Comparison of ENCODE assay signal across 2 cellular contexts in genomic region chr22:29603358-29604191, GRCh38.
TF ChIP-seq lines count a peak whose summit lies in the region.

NF2 (plus strand) TSS chr22:29603633; CDS start chr22:29603999, 366 bp downstream.

TF ChIP-seq in IMR-90, 13 proteins besides CTCF, POLR2A, EP300 and RAD21 (continued from another document):
- TF ChIP-seq USF2 (IDR thresholded peaks at IDR 0.05; ENCODE audit: low read depth, low read length) = peak; percentile 75
- TF ChIP-seq CEBPB (IDR thresholded peaks at IDR 0.05; ENCODE audit: low read depth, low read length) = 0 out of 2 replicates have a peak, but pooled peaks have one; percentile 8
- TF ChIP-seq BHLHE40 (IDR thresholded peaks at IDR 0.05; ENCODE audit: low read depth, low read length) = no peak
- peak; percentile 89; the same call in 1 of the 2 replicates for TF ChIP-seq MXI1 (IDR thresholded peaks at IDR 0.05; ENCODE audit: borderline replicate concordance, low read depth, low read length)
- peak; percentile 98 for TF ChIP-seq MAZ (IDR thresholded peaks at IDR 0.05; ENCODE audit: borderline replicate concordance, low read depth, low read length)
- TF ChIP-seq RFX5 (IDR thresholded peaks at IDR 0.05; ENCODE audit: low read depth, low read length) = peak; percentile 38; the same call in 1 of the 2 replicates

TF ChIP-seq in endothelial cell of umbilical vein, 7 proteins besides CTCF, POLR2A, EP300 and RAD21 (continued from another document):
- TF ChIP-seq JUN (IDR thresholded peaks at IDR 0.05; ENCODE audit: borderline replicate concordance, insufficient read depth, insufficient read length, low read depth) = no peak
